Comparison of ENCODE assay signal across 18 cellular contexts in genomic region chr16:89892055-89892630, GRCh38.
"Had no signal": no experiment of that assay in that cellular context is flagged by ENCODE, and none has a peak within 500 bp of the region (broad histone marks: within the 10 kb centered on the region; RNA-seq: fewer than 3 reads in every experiment).

No MANE protein-coding gene starts in this region.

- H3K27ac ChIP-seq: esophagus muscularis mucosa, gastroesophageal sphincter, heart left ventricle, prostate gland, WERI-Rb-1 had no signal

- DNase-seq: activated CD4-positive, alpha-beta T cell treated with anti-CD3 and anti-CD28 coated beads for 36 hours; activated CD4-positive, alpha-beta T cell treated with anti-CD3 and anti-CD28 coated beads, Interleukin-2, amount 50 U/mL, for 48 hours; activated gamma-delta T cell treated with Interleukin-2 at 50 U/mL for 16 hours; adrenal gland; effector CD8-positive, alpha-beta T cell; heart left ventricle; kidney; T-helper 2 cell; WERI-Rb-1 had no signal

- H3K4me1 Mint-ChIP-seq: mesothelial cell of epicardium had no signal

- ATAC-seq: activated CD4-positive, alpha-beta T cell treated with anti-CD3 and anti-CD28 coated beads for 36 hours; activated naive CD4-positive, alpha-beta T cell treated with anti-CD3 and anti-CD28 coated beads, Interleukin-2, amount 50 U/mL, for 72 hours; gastroesophageal sphincter; left lobe of liver had no signal

- H3K27me3 Mint-ChIP-seq: activated CD4-positive, alpha-beta T cell treated with anti-CD3 and anti-CD28 coated beads for 36 hours; stimulated activated naive CD8-positive, alpha-beta T cell treated with anti-CD3 and anti-CD28 coated beads, Interleukin-15, Interleukin-2, amounts not matched to agents 100 ng/mL and 50 ng/mL, for 24 hours had no signal

- H3K4me3 ChIP-seq: adrenal gland, esophagus muscularis mucosa, gastroesophageal sphincter, heart left ventricle, prostate gland, skin epidermis, tibial nerve had no signal

- H3K9me3 ChIP-seq: adrenal gland, esophagus muscularis mucosa, gastroesophageal sphincter, heart left ventricle, prostate gland, tibial nerve had no signal

- H3K4me3 Mint-ChIP-seq: activated CD4-positive, alpha-beta T cell treated with anti-CD3 and anti-CD28 coated beads for 36 hours; mesothelial cell of epicardium; stimulated activated naive CD8-positive, alpha-beta T cell treated with anti-CD3 and anti-CD28 coated beads, Interleukin-15, Interleukin-2, amounts not matched to agents 100 ng/mL and 50 ng/mL, for 24 hours had no signal

- H3K27ac Mint-ChIP-seq: activated CD4-positive, alpha-beta T cell treated with anti-CD3 and anti-CD28 coated beads for 36 hours; mesothelial cell of epicardium; stimulated activated naive CD8-positive, alpha-beta T cell treated with anti-CD3 and anti-CD28 coated beads, Interleukin-15, Interleukin-2, amounts not matched to agents 100 ng/mL and 50 ng/mL, for 24 hours had no signal

- H3K27me3 ChIP-seq: adrenal gland, esophagus muscularis mucosa, gastroesophageal sphincter, heart left ventricle, tibial nerve had no signal

- H3K9me3 Mint-ChIP-seq: activated naive CD4-positive, alpha-beta T cell treated with anti-CD3 and anti-CD28 coated beads, Interleukin-2, amount 50 U/mL, for 72 hours; mesothelial cell of epicardium; stimulated activated naive CD8-positive, alpha-beta T cell treated with anti-CD3 and anti-CD28 coated beads, Interleukin-15, Interleukin-2, amounts not matched to agents 100 ng/mL and 50 ng/mL, for 24 hours had no signal

- H3K4me1 ChIP-seq: esophagus muscularis mucosa, gastroesophageal sphincter, prostate gland had no signal

- H3K36me3 ChIP-seq: WERI-Rb-1 had no signal
